15 cellular contexts compared by ENCODE assay signal in the genomic region with DNA sequence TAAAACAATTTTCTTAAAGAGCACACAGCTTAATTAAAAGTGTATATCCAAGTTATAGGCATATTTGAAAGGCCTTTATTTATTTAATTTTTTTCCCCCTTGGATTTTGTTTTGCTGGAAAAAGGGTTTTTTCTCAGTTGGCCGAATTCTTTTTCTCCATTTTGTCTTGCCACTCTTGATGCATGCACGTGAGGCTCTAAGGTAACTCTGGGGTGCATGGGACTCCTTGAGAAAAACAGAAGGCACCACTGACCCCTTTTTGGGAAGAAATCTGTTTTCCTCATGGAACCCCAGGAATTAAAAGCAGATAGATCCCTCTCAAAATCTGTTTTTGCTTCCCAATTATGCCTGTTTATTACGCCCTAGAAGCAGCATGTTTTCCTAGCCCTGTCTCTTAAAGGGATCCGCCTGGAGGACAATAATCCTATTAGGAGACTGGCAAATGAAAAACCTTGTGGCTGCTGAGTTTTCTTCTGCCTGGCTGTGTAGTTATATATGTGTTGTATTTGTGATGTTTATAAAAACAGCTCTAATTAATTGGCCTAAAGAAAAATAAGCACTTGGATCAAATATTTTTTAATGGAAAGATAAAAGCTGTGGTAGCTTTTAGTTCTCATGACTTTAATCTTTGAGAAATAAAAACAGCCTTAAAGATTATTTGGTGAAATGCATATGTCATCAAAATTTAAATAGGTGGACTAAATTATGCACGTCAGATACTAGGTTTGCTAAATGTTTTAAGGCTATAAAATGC.
DNase-seq lines count a peak whose midpoint lies in the region; ATAC-seq and TF ChIP-seq lines count a peak whose summit lies in the region.
"Had no signal": no experiment of that assay in that cellular context is flagged by ENCODE, and none has a peak within 500 bp of the region (broad histone marks: within the 10 kb centered on the region; RNA-seq: fewer than 3 reads in every experiment).

No MANE protein-coding gene starts in this region.

- H3K4me1 ChIP-seq in ES-I3 (ENCODE audit: insufficient read depth, low read length), result 0 out of 2 replicates have a peak, but pooled peaks cover 6% of the 10 kb centered on the region

- no peaks in the 10 kb centered on the region for H3K4me1 Mint-ChIP-seq in stimulated activated naive B cell treated with anti-CD40 and anti-IgM and Interleukin-4, amounts not matched to agents 10 μg/mL and 1 μg/mL and 100 μg/mL, for 72 hours

- DNase-seq in HEK293T (ENCODE audit: extremely low spot score), result peak; percentile 11
- DNase-seq in SW480 (ENCODE audit: low spot score), result peak; percentile 45
- no peak for DNase-seq in left lobe of liver (ENCODE audit: low spot score)
- no peak for DNase-seq in T1000 (lab: John Stamatoyannopoulos, UW)
- DNase-seq in NCI-H2171 treated with DMSO at 0.1 percent for 48 hours (lab: John Stamatoyannopoulos, UW), result no peak
- no peak for DNase-seq in stimulated activated naive B cell treated with anti-CD40 and anti-IgM and Interleukin-4, amounts not matched to agents 10 μg/mL and 1 μg/mL and 100 μg/mL, for 72 hours
- DNase-seq in inferior parietal cortex (ENCODE audit: extremely low spot score), result no peak
- DNase-seq: activated gamma-delta T cell treated with Interleukin-2 at 50 U/mL for 16 hours; central memory CD4-positive, alpha-beta T cell; COR-L47; left cardiac atrium; NCI-H187 treated with DMSO at 0.1 percent for 48 hours; stimulated activated CD4-positive, alpha-beta T cell treated with anti-CD3 and anti-CD28 coated beads, Interleukin-1b, Interleukin-23, amount 100 ng/mL, for 48 hours; stimulated activated naive CD4-positive, alpha-beta T cell had no signal

- ATAC-seq in left lobe of liver, result peak; percentile 31
- ATAC-seq in stimulated activated naive B cell treated with anti-CD40 and anti-IgM and Interleukin-4, amounts not matched to agents 10 μg/mL and 1 μg/mL and 100 μg/mL, for 72 hours (replicated peaks), result no peak
- ATAC-seq: left cardiac atrium had no signal

- no peaks in the 10 kb centered on the region for H3K36me3 Mint-ChIP-seq in stimulated activated naive B cell treated with anti-CD40 and anti-IgM and Interleukin-4, amounts not matched to agents 10 μg/mL and 1 μg/mL and 100 μg/mL, for 72 hours

- H3K36me3 ChIP-seq in ES-I3 (ENCODE audit: insufficient read depth, low read length), result peaks cover 34% of the 10 kb centered on the region

- H3K9me3 Mint-ChIP-seq in stimulated activated naive B cell treated with anti-CD40 and anti-IgM and Interleukin-4, amounts not matched to agents 10 μg/mL and 1 μg/mL and 100 μg/mL, for 72 hours, result peaks cover 4 to 9% of the 10 kb centered on the region in 2 donors

- H3K9ac ChIP-seq in ES-I3 (ENCODE audit: low read depth, low read length), result peak overlapping the region; percentile 93

- H3K9me3 ChIP-seq in ES-I3 (ENCODE audit: control insufficient read depth, insufficient read depth, low read length), result peaks cover 9% of the 10 kb centered on the region; the same call in 1 of the 2 replicates

- CTCF ChIA-PET in HEK293T (lab: Yijun Ruan, JAX), result interaction anchor here (0.6 kb wide), 1 partner anchor 661 kb away, joined by 4 read pairs; no protein-coding TSS in a partner anchor

- H3K27me3 Mint-ChIP-seq in stimulated activated naive B cell treated with anti-CD40 and anti-IgM and Interleukin-4, amounts not matched to agents 10 μg/mL and 1 μg/mL and 100 μg/mL, for 72 hours, result no peaks in the 10 kb centered on the region

- H3K4me3 Mint-ChIP-seq in stimulated activated naive B cell treated with anti-CD40 and anti-IgM and Interleukin-4, amounts not matched to agents 10 μg/mL and 1 μg/mL and 100 μg/mL, for 72 hours, result no peak overlapping the region

- no peak overlapping the region for H3K27ac Mint-ChIP-seq in stimulated activated naive B cell treated with anti-CD40 and anti-IgM and Interleukin-4, amounts not matched to agents 10 μg/mL and 1 μg/mL and 100 μg/mL, for 72 hours

- POLR2A ChIA-PET in HEK293T (lab: Yijun Ruan, JAX), result no interaction called here

TF ChIP-seq in HEK293T, 16 proteins besides CTCF, POLR2A, EP300 and RAD21:
- TF ChIP-seq FOXM1 (IDR thresholded peaks at IDR 0.05; ENCODE audit: borderline replicate concordance), result no peak
- no peak for TF ChIP-seq SUZ12 (IDR thresholded peaks at IDR 0.05)
- 0 out of 2 replicates have a peak, but pooled peaks have one; percentile 7 for TF ChIP-seq L3MBTL2 (conservative IDR thresholded peaks at IDR 0.05)
- no peak for TF ChIP-seq NFRKB (IDR thresholded peaks at IDR 0.05)
TF ChIP-seq in HEK293T: peak in this region for 1.

Comparison
In these comparisons a context has a peak if more than half of its experiments do, and no peak if none do; other contexts are left out.
1. DNase-seq: peak in HEK293T (single experiment) and SW480 (single experiment); none in left lobe of liver (single experiment), T1000 (single experiment), NCI-H2171 treated with DMSO at 0.1 percent for 48 hours (single experiment), stimulated activated naive B cell treated with anti-CD40 and anti-IgM and Interleukin-4, amounts not matched to agents 10 μg/mL and 1 μg/mL and 100 μg/mL, for 72 hours (single experiment) and inferior parietal cortex (single experiment).